Comparison of ENCODE assay signal across 10 cellular contexts in the genomic region with DNA sequence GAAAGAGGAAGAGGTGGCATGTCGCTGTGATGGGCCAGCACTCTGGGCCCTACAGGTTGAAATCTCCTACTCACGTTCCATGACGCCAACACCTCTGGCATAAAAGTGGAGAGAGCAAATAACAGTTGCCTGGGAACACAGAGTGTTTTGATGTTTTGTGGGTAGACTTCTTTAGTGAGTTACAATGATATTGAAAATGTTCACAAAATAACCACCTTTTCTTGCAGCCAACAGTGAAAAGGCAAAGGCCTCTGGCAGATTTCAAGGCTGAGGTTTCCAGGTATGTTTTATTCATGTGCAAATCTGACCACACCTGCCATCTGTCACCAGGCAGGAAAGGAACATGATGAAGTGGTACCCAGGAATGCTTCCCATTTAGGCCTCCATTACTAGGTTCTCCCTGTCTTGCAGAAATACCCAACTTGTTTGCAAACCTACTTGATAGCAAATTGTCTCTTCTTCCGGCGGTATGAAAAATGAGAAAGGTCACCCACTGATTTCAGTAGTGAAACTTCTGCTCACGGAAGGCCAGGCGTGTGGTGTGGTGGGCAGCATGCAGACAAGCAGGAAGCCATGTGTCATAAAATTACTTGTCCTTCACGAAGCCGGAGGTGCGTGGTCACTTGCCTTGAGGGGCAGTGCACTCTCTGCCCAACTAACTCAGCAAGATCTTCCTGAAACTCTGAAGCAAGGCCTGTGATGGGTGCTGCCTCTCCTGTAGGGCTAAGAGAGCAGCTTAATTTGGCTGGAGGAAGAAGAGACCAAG.
A peak's percentile ranks its signal among the peaks of the same experiment; 100 is the strongest.
DNase-seq lines count a peak whose midpoint lies in the region; ATAC-seq and TF ChIP-seq lines count a peak whose summit lies in the region.
"Had no signal": no experiment of that assay in that cellular context is flagged by ENCODE, and none has a peak within 500 bp of the region (broad histone marks: within the 10 kb centered on the region; RNA-seq: fewer than 3 reads in every experiment).

No MANE protein-coding gene starts in this region.

- intact Hi-C loops in A673 (cut with micrococcal nuclease; ENCODE audit: unreplicated experiment), result no loop called here

- no peaks in the 10 kb centered on the region for H3K36me3 ChIP-seq in A673 (ENCODE audit: insufficient read depth, low read length, poor library complexity, severe bottlenecking)

- H3K4me1 ChIP-seq in A673 (ENCODE audit: insufficient read depth, low read length, poor library complexity, severe bottlenecking), result no peaks in the 10 kb centered on the region

- H3K9me3 Mint-ChIP-seq in WTC11 (0 out of 2 replicates have a peak, but pooled peaks cover 3% of the 10 kb centered on the region), nephron progenitor cell (no peaks in the 10 kb centered on the region)

- peaks cover 13% of the 10 kb centered on the region for H3K27me3 ChIP-seq in A673 (replicated peaks; ENCODE audit: insufficient read depth, low read depth, low read length, poor library complexity)

- no peak overlapping the region for H3K27ac ChIP-seq in A673 (ENCODE audit: low read depth, low read length, poor library complexity, severe bottlenecking)

- TF ChIP-seq CTCF in WTC11 (IDR thresholded peaks at IDR 0.05) (no peak), A673 (conservative IDR thresholded peaks at IDR 0.05; ENCODE audit: low read depth, low read length) (no peak), nephron progenitor cell (IDR thresholded peaks at IDR 0.05) (no peak)

- no peak overlapping the region for H3K4me3 ChIP-seq in A673 (ENCODE audit: low read depth, low read length, poor library complexity, severe bottlenecking)

- H3K4me3 Mint-ChIP-seq in WTC11 (no peak overlapping the region), nephron progenitor cell (no peak overlapping the region)

- POLR2A ChIA-PET in WTC11 (lab: Charles Lee) (no interaction called here), A673 (lab: Charles Lee; ENCODE audit: low non-redundant PET) (no interaction called here)

- no peaks in the 10 kb centered on the region for H3K9me3 ChIP-seq in A673 (ENCODE audit: low read depth, low read length, poor library complexity, severe bottlenecking)

- H3K4me1 Mint-ChIP-seq in WTC11 (peaks cover 10% of the 10 kb centered on the region), nephron progenitor cell (peaks cover 39% of the 10 kb centered on the region)

- DNase-seq in DMS153 treated with DMSO at 0.1 percent for 48 hours (lab: John Stamatoyannopoulos, UW; ENCODE audit: unreplicated experiment), result peak; percentile 13
- DNase-seq in WTC11 (ENCODE audit: low spot score), result no peak
- no peak for DNase-seq in A673 (ENCODE audit: low spot score)
- no peak for DNase-seq in NCI-H446 treated with DMSO at 0.1 percent for 48 hours (lab: John Stamatoyannopoulos, UW)
- no peak for DNase-seq in nephron progenitor cell
- no peak for DNase-seq in NCI-H2196 (lab: John Stamatoyannopoulos, UW; ENCODE audit: unreplicated experiment)
- DNase-seq: NCI-H510A treated with DMSO at 0.1 percent for 48 hours; stimulated activated CD4-positive, alpha-beta T cell treated with anti-CD3 and anti-CD28 coated beads, Interleukin-4, amount 100 ng/mL, for 4 hours had no signal

- H3K27ac Mint-ChIP-seq in WTC11, result no peak overlapping the region
- H3K27ac Mint-ChIP-seq in nephron progenitor cell, result no peak overlapping the region

- H3K27me3 Mint-ChIP-seq in WTC11 (ENCODE audit: low read depth) (no peaks in the 10 kb centered on the region), nephron progenitor cell (ENCODE audit: low read depth, poor library complexity) (peaks cover 4% of the 10 kb centered on the region)

- no TSS peak for BruUV-seq in A673 (replicated peaks; lab: Mats Ljungman, UMichigan)

- H3K36me3 Mint-ChIP-seq in WTC11, result no peaks in the 10 kb centered on the region
- H3K36me3 Mint-ChIP-seq in nephron progenitor cell (ENCODE audit: low read depth), result no peaks in the 10 kb centered on the region

- CTCF ChIA-PET in WTC11 (lab: Charles Lee), result no interaction called here
- CTCF ChIA-PET in A673 (lab: Charles Lee), result no interaction called here

- ATAC-seq in GM18870 (IDR thresholded peaks at IDR 0.05; ENCODE audit: unreplicated experiment) (peak; percentile 50), HG02870 (IDR thresholded peaks at IDR 0.05; ENCODE audit: unreplicated experiment) (peak; percentile 59), WTC11 (no peak)

TF ChIP-seq in WTC11, 78 proteins besides CTCF, POLR2A, EP300 and RAD21:
- peak; percentile 26; the same call in 1 of the 2 replicates for TF ChIP-seq MAX (CRISPR knock-in tag; IDR thresholded peaks at IDR 0.05)
- TF ChIP-seq NR3C1 (CRISPR knock-in tag; conservative IDR thresholded peaks at IDR 0.05; ENCODE audit: low read depth), result no peak
